ENCODE assay signal across 8 cellular contexts in the genomic region with DNA sequence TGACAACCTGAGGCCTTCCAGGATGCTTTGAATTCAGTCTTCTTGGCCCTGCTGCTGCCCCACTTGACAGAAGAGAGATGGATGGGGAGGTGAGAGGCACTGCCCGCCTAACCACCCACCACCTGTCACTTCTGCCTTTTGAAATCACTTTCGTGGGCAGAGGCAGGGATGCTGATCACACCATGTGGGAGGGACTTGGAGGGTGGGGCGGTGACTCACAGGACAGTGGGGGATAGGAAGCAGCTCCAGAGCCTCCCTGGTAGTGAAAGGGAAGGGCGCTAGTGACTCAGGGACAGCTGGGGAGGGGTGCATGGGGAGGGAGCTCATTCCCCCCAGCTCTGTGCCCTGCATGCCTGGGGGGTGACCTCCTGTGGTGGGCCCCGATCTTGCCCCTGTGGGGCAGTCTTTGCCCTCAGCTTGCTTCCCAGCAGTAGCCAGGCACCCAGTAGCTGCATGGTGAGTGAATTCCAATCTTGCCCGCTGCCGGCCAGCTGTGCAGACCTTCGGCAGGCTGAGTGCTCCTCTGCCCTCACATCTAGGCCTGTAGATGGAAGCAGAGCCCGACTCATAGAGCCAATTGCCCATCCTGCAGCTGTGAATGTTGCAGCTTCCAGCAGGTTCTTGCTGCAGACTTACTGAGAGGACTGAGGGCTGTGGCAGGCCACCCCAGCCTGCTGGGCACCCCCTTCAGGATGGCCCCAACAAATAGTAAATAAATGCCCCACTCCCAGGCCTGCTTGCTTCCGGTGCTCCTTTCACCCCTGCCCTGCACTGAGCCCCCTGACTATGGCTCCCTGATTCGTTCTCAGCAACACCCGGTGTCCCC. TPM values are rescaled to one million over a fixed set of nuclear protein-coding genes. Genes with fewer than 3 reads are reported as not detected.
DNase-seq lines count a peak whose midpoint lies in the region; ATAC-seq, FAIRE-seq and TF ChIP-seq lines count a peak whose summit lies in the region.
"Not testable (repeated sequence)": the region's sequence is repeated elsewhere in the genome, so short reads cannot be mapped to it uniquely, and the experiment has no call there.

No MANE protein-coding gene starts in this region.

- ATAC-seq in GM12878 (peak; percentile 87), left lobe of liver (peak; percentile 29)

- H3K27me3 Mint-ChIP-seq in type B pancreatic cell, result not testable (repeated sequence)

- not testable (repeated sequence) for H3K4me1 Mint-ChIP-seq in type B pancreatic cell (ENCODE audit: unreplicated experiment)

- not testable (repeated sequence) for H3K4me3 Mint-ChIP-seq in type B pancreatic cell

- H3K4me3 ChIP-seq in WI38 (ENCODE audit: low read depth, low read length); GM12878; fibroblast of pulmonary artery (replicated peaks; ENCODE audit: low read depth, low read length): not testable (repeated sequence)

- RAD21 ChIA-PET in GM12878 (lab: Charles Lee; ENCODE audit: unreplicated experiment), result interaction anchor here (0.9 kb wide), 2 partner anchors 1634 to 1637 kb away, joined by 4 read pairs; no protein-coding TSS in a partner anchor

- H3K79me2 ChIP-seq in GM12878 (ENCODE audit: control insufficient read depth, insufficient read depth, low read length), result not testable (repeated sequence)

- TF ChIP-seq CTCF in WI38 (IDR thresholded peaks at IDR 0.05; ENCODE audit: low read depth, low read length) (0 out of 2 replicates have a peak, but pooled peaks have one; percentile 24), GM12878 (IDR thresholded peaks at IDR 0.05 in 2 of 3, conservative IDR thresholded peaks at IDR 0.05 in 1 of 3; ENCODE audit: control insufficient read depth in 2 of 3, extremely low read depth in 1 of 3, insufficient read depth in 1 of 3, low read depth in 3 of 3, low read length in 3 of 3) (peak in 2 of 3 experiments; percentile 17 to 22; a peak in 2 of 6 replicates), fibroblast of pulmonary artery (IDR thresholded peaks at IDR 0.05; ENCODE audit: low read length, missing control alignments) (peak; percentile 19), type B pancreatic cell (conservative IDR thresholded peaks at IDR 0.05) (peak; percentile 36)

- not testable (repeated sequence) for H3K4me2 ChIP-seq in GM12878 (ENCODE audit: control insufficient read depth, insufficient read depth)

- SMC1A ChIA-PET in GM12878 (lab: Charles Lee; ENCODE audit: uncharacterized antibody, unreplicated experiment), result interaction anchor here (0.9 kb wide), 1 partner anchor 1599 kb away, joined by 3 read pairs; no protein-coding TSS in a partner anchor

- CTCF ChIA-PET in GM12878 (lab: Yijun Ruan, JAX), result interaction anchor here (0.8 to 1.3 kb wide), 2 partner anchors 111 to 1601 kb away, joined by 3 read pairs; no protein-coding TSS in a partner anchor

- not testable (repeated sequence) for H3K27ac Mint-ChIP-seq in type B pancreatic cell

- H3K9me3 Mint-ChIP-seq in type B pancreatic cell, result not testable (repeated sequence)

- H3K9me3 ChIP-seq in GM12878 (replicated peaks; ENCODE audit: control insufficient read depth, insufficient read depth, low read length), result not testable (repeated sequence)

- DNase-seq in Daoy (ENCODE audit: low read depth) (peak; percentile 69), HT-29 (ENCODE audit: low spot score) (peak; percentile 83), fibroblast of pulmonary artery (ENCODE audit: low read depth) (peak; percentile 57), posterior vena cava (ENCODE audit: low spot score) (peak; percentile 82)
- not testable (repeated sequence) for DNase-seq in GM12878 (ENCODE audit: low read depth, low spot score); left lobe of liver (ENCODE audit: low spot score); type B pancreatic cell (ENCODE audit: extremely low spot score, unreplicated experiment)

- FAIRE-seq in GM12878 (lab: Jason Lieb, UNC), result peak; percentile 47

- H3K27me3 ChIP-seq in GM12878 (replicated peaks in 1 of 2; ENCODE audit: control insufficient read depth in 2 of 2, insufficient read depth in 2 of 2, low read length in 1 of 2), result not testable (repeated sequence)

- BruUV-seq in GM12878 (replicated peaks; lab: Mats Ljungman, UMichigan), result not testable (repeated sequence)

- H3K36me3 ChIP-seq in GM12878 (ENCODE audit: control insufficient read depth in 2 of 2, insufficient read depth in 2 of 2, low read length in 1 of 2), result not testable (repeated sequence)

- not testable (repeated sequence) for TF ChIP-seq POLR2A in GM12878 (IDR thresholded peaks at IDR 0.05; ENCODE audit: low read depth, low read length)

- 38% methylated on average over 12 of the region's 12 CpGs for WGBS in GM12878 (ENCODE audit: insufficient coverage, insufficient replicate concordance, low lambda C conversion rate, missing lambda C conversion rate)

- intact Hi-C loops in GM12878 (cut with micrococcal nuclease; ENCODE audit: unreplicated experiment); posterior vena cava (cut with DNase I): not testable (repeated sequence)

- H3K36me3 Mint-ChIP-seq in type B pancreatic cell, result not testable (repeated sequence)

- not testable (repeated sequence) for H4K20me1 ChIP-seq in GM12878 (ENCODE audit: control insufficient read depth, insufficient read depth)

- H3K9ac ChIP-seq in GM12878 (ENCODE audit: control insufficient read depth, insufficient read depth, low read length), result not testable (repeated sequence)

- TF ChIP-seq EP300 in GM12878 (IDR thresholded peaks at IDR 0.05; ENCODE audit: borderline replicate concordance in 1 of 2, control insufficient read depth in 1 of 2, low read depth in 2 of 2, low read length in 2 of 2), result not testable (repeated sequence)

- H3K4me1 ChIP-seq in GM12878 (ENCODE audit: control insufficient read depth, insufficient read depth, low read length), result not testable (repeated sequence)

- in situ Hi-C loops in GM12878 (cut with MboI), result loop anchor here (10.0 to 25.0 kb wide), 5 partner anchors 1532 to 1949 kb away; partner anchors contain the start of genes ACTR1B and C2orf92

- H2AFZ ChIP-seq in GM12878 (ENCODE audit: control insufficient read depth, low read depth, low read length), result not testable (repeated sequence)

- POLR2A ChIA-PET in GM12878 (lab: Charles Lee), result not testable (repeated sequence)

- H3K27ac ChIP-seq in GM12878 (ENCODE audit: control insufficient read depth, insufficient read depth), result not testable (repeated sequence)

- peak; percentile 31; the same call in 1 of the 2 replicates for TF ChIP-seq RAD21 in GM12878 (IDR thresholded peaks at IDR 0.05; ENCODE audit: insufficient read depth, low read depth, low read length)

TF ChIP-seq in GM12878, 131 proteins besides CTCF, POLR2A, EP300 and RAD21:
- TF ChIP-seq NBN (IDR thresholded peaks at IDR 0.05), result 0 out of 2 replicates have a peak, but pooled peaks have one; percentile 19
TF ChIP-seq in GM12878: peak in this region for 1; not testable (repeated sequence) for 130.

RNA-seq across cellular contexts. Expression of gene GPAT2, which starts 28.6 kb away (rescaled TPM):
- total RNA-seq in Daoy (2014; rRNA removed; shearing (Covaris generic)), result 0.06 TPM in 1 of 2 replicates, not detected in the other
- not detected in 2 replicates for total RNA-seq in HT-29 (2014; rRNA removed; shearing (Covaris generic))
- not detected in 2 replicates for total RNA-seq in GM12878 (2013; cell fraction: nucleolus; rRNA removed)
- total RNA-seq in GM12878 (2014; rRNA removed), result not detected in 2 replicates
- total RNA-seq in GM12878 (2014; rRNA removed; fragmentation: Illumina TruSeq; extraction: Trizol), result not detected in 2 replicates
- not detected in 2 replicates for total RNA-seq in GM12878 (2021)
- not detected for polyA plus RNA-seq in GM12878 (2011; ENCODE audit: low read depth)
- not detected in 2 replicates for polyA plus RNA-seq in GM12878 (2011; rRNA removed)
- not detected in 2 replicates for polyA plus RNA-seq in GM12878 (2011; cell fraction: cytosol; rRNA removed)
- 0.01 TPM in 1 of 2 replicates, not detected in the other for polyA plus RNA-seq in GM12878 (2011; cell fraction: nucleus; rRNA removed)
- polyA plus RNA-seq in GM12878 (2012), result 0.16 TPM in 1 of 2 replicates, not detected in the other
- not detected in 2 replicates for polyA plus RNA-seq in GM12878 (2014; fragmentation: Illumina TruSeq; extraction: Trizol)
- not detected for polyA plus RNA-seq in GM12878 (2014; fragmentation: Nextera tagmentation; extraction: Ambion mirVana)
- polyA plus RNA-seq in GM12878 (2014; rRNA removed), result not detected in 2 replicates
- polyA plus RNA-seq in GM12878 (2016; fragmentation: Nextera tagmentation; extraction: Ambion mirVana), result under 1 TPM; 0.04 to 0.05 TPM
- not detected in 2 replicates for polyA minus RNA-seq in GM12878 (2011; rRNA and poly(A)+ RNA removed)
- polyA minus RNA-seq in GM12878 (2011; cell fraction: cytosol; rRNA and poly(A)+ RNA removed), result not detected in 2 replicates
- polyA minus RNA-seq in GM12878 (2011; cell fraction: nucleus; rRNA and poly(A)+ RNA removed), result not detected in 2 replicates
- total RNA-seq in left lobe of liver, result 1.3 TPM
- 1 to 10 TPM; 6.0 to 10.0 TPM for total RNA-seq in posterior vena cava
- total RNA-seq in type B pancreatic cell (ENCODE audit: low replicate concordance), result 0.39 TPM in 1 of 2 replicates, not detected in the other

RNA-seq across cellular contexts. Expression of gene ADRA2B, which starts 53.1 kb away (rescaled TPM):
- 0.42 TPM in 1 of 2 replicates, not detected in the other for total RNA-seq in Daoy (2014; rRNA removed; shearing (Covaris generic))
- total RNA-seq in HT-29 (2014; rRNA removed; shearing (Covaris generic)), result 0.46 TPM in 1 of 2 replicates, not detected in the other
- 0.31 TPM in 1 of 2 replicates, not detected in the other for total RNA-seq in GM12878 (2013; cell fraction: nucleolus; rRNA removed)
- total RNA-seq in GM12878 (2014; rRNA removed), result 0.05 TPM in 1 of 2 replicates, not detected in the other
- 0.05 TPM in 1 of 2 replicates, not detected in the other for total RNA-seq in GM12878 (2014; rRNA removed; fragmentation: Illumina TruSeq; extraction: Trizol)
- total RNA-seq in GM12878 (2021), result 0.10 TPM in 1 of 2 replicates, not detected in the other
- not detected for polyA plus RNA-seq in GM12878 (2011; ENCODE audit: low read depth)
- not detected in 2 replicates for polyA plus RNA-seq in GM12878 (2011; rRNA removed)
- polyA plus RNA-seq in GM12878 (2011; cell fraction: cytosol; rRNA removed), result not detected in 2 replicates
- polyA plus RNA-seq in GM12878 (2011; cell fraction: nucleus; rRNA removed), result 0.79 and 0.84 TPM in 2 replicates
- polyA plus RNA-seq in GM12878 (2012), result 0.16 and 0.22 TPM in 2 replicates
- 0.01 TPM in 1 of 2 replicates, not detected in the other for polyA plus RNA-seq in GM12878 (2014; fragmentation: Illumina TruSeq; extraction: Trizol)
- under 1 TPM in 1 of 2 experiments, not detected in 1; 0.03 TPM for polyA plus RNA-seq in GM12878 (2014; fragmentation: Nextera tagmentation; extraction: Ambion mirVana)
- 0.05 and 0.09 TPM in 2 replicates for polyA plus RNA-seq in GM12878 (2014; rRNA removed)
- not detected for polyA plus RNA-seq in GM12878 (2016; fragmentation: Nextera tagmentation; extraction: Ambion mirVana)
- polyA minus RNA-seq in GM12878 (2011; rRNA and poly(A)+ RNA removed), result not detected in 2 replicates
- polyA minus RNA-seq in GM12878 (2011; cell fraction: cytosol; rRNA and poly(A)+ RNA removed), result not detected in 2 replicates
- 0.10 TPM in 1 of 2 replicates, not detected in the other for polyA minus RNA-seq in GM12878 (2011; cell fraction: nucleus; rRNA and poly(A)+ RNA removed)
- total RNA-seq in left lobe of liver, result 11.4 TPM
- 1 to 10 TPM; 4.1 to 7.1 TPM for total RNA-seq in posterior vena cava
- total RNA-seq in type B pancreatic cell (ENCODE audit: low replicate concordance), result 2.4 and 13.9 TPM in 2 replicates
